ENCODE assay signal across 32 cellular contexts in genomic region chr5:120808135-120808534, GRCh38.
DNase-seq lines count a peak whose midpoint lies in the region; ATAC-seq and TF ChIP-seq lines count a peak whose summit lies in the region.
"Had no signal": no experiment of that assay in that cellular context is flagged by ENCODE, and none has a peak within 500 bp of the region (broad histone marks: within the 10 kb centered on the region; RNA-seq: fewer than 3 reads in every experiment).

No MANE protein-coding gene starts in this region.

- no peak overlapping the region for H2BK15ac ChIP-seq in IMR-90 (ENCODE audit: low read depth, low read length)

- intact Hi-C loops in A673 (cut with micrococcal nuclease; ENCODE audit: unreplicated experiment) = loop anchor here (5.0 to 10.0 kb wide), 2 partner anchors 1067 to 1139 kb away; no protein-coding TSS in a partner anchor
- intact Hi-C loops in IMR-90 (cut with micrococcal nuclease) = loop anchor here (5.0 to 10.0 kb wide), 4 partner anchors 123 to 1336 kb away; no protein-coding TSS in a partner anchor
- intact Hi-C loops in left lung (cut with DNase I) = no loop called here

- in situ Hi-C loops in IMR-90 (cut with MboI; ENCODE audit: low sequenced_read_pairs) = loop anchor here (10.0 kb wide), 1 partner anchor 343 kb away; the partner anchor contains the start of gene PRR16

- H2BK5ac ChIP-seq in IMR-90 (ENCODE audit: low read depth, low read length, poor library complexity, severe bottlenecking) = no peak overlapping the region

- no peak overlapping the region for H3K4me3 ChIP-seq in A673 (ENCODE audit: low read depth, low read length, poor library complexity, severe bottlenecking)
- no peak overlapping the region for H3K4me3 ChIP-seq in IMR-90 (ENCODE audit: insufficient read depth, low read depth, low read length)
- no peak overlapping the region for H3K4me3 ChIP-seq in cardiac fibroblast (replicated peaks in 1 of 2; ENCODE audit: low read depth in 2 of 2, low read length in 2 of 2)
- no peak overlapping the region for H3K4me3 ChIP-seq in left lung
- H3K4me3 ChIP-seq: heart left ventricle, pancreas, right atrium auricular region, testis had no signal

- H3K4me1 Mint-ChIP-seq in activated naive CD8-positive, alpha-beta T cell treated with anti-CD3 and anti-CD28 coated beads, Interleukin-2, amount 50 U/mL, for 24 hours = no peaks in the 10 kb centered on the region
- H3K4me1 Mint-ChIP-seq: activated naive CD4-positive, alpha-beta T cell treated with anti-CD3 and anti-CD28 coated beads, Interleukin-2, amount 50 U/mL, for 24 hours; CD4-positive, CD25-positive, alpha-beta regulatory T cell; neural crest cell had no signal

- H3K4me2 ChIP-seq in IMR-90 (ENCODE audit: low read depth, low read length) = no peak overlapping the region

- TF ChIP-seq CTCF in A673 (conservative IDR thresholded peaks at IDR 0.05; ENCODE audit: low read depth, low read length) (no peak), IMR-90 (conservative IDR thresholded peaks at IDR 0.05; ENCODE audit: low read depth, low read length) (no peak), cardiac fibroblast (IDR thresholded peaks at IDR 0.05; ENCODE audit: low read depth, low read length) (no peak), left lung (IDR thresholded peaks at IDR 0.05) (no peak)

- POLR2A ChIA-PET in A673 (lab: Charles Lee; ENCODE audit: low non-redundant PET) = no interaction called here
- POLR2A ChIA-PET in IMR-90 (lab: Charles Lee; ENCODE audit: unreplicated experiment) = no interaction called here

- ATAC-seq in IMR-90 (ENCODE audit: low read depth) (peak; percentile 61), left lung (peak; percentile 62), GM19455 (IDR thresholded peaks at IDR 0.05; ENCODE audit: unreplicated experiment) (no peak)
- no peak for ATAC-seq in activated naive CD8-positive, alpha-beta T cell treated with anti-CD3 and anti-CD28 coated beads, Interleukin-2, amount 50 U/mL, for 24 hours
- ATAC-seq: heart left ventricle; Panc1; pancreas; stimulated activated naive CD8-positive, alpha-beta T cell treated with anti-CD3 and anti-CD28 coated beads, Interleukin-15, Interleukin-2, amounts not matched to agents 100 U/mL and 50 U/mL, for 24 hours had no signal

- no peaks in the 10 kb centered on the region for H3K4me1 ChIP-seq in A673 (ENCODE audit: insufficient read depth, low read length, poor library complexity, severe bottlenecking)
- H3K4me1 ChIP-seq in IMR-90 (ENCODE audit: control insufficient read depth, insufficient read depth, low read length) = peaks cover 2% of the 10 kb centered on the region; the same call in 1 of the 2 replicates
- no peaks in the 10 kb centered on the region for H3K4me1 ChIP-seq in left lung
- H3K4me1 ChIP-seq: pancreas, right atrium auricular region, testis had no signal

- H4K20me1 ChIP-seq in IMR-90 (ENCODE audit: insufficient read depth, low read length) = no peaks in the 10 kb centered on the region

- no peaks in the 10 kb centered on the region for H3K27me3 Mint-ChIP-seq in activated naive CD8-positive, alpha-beta T cell treated with anti-CD3 and anti-CD28 coated beads, Interleukin-2, amount 50 U/mL, for 24 hours
- H3K27me3 Mint-ChIP-seq: activated CD4-positive, alpha-beta memory T cell treated with anti-CD3 and anti-CD28 coated beads for 36 hours; activated naive CD4-positive, alpha-beta T cell treated with anti-CD3 and anti-CD28 coated beads, Interleukin-2, amount 50 U/mL, for 24 hours; CD4-positive, CD25-positive, alpha-beta regulatory T cell had no signal

- peak overlapping the region; percentile 62; the same call in 1 of the 2 replicates for H4K91ac ChIP-seq in IMR-90 (ENCODE audit: insufficient read depth, low read depth, low read length)

- no peak overlapping the region for H3K27ac Mint-ChIP-seq in activated naive CD8-positive, alpha-beta T cell treated with anti-CD3 and anti-CD28 coated beads, Interleukin-2, amount 50 U/mL, for 24 hours
- H3K27ac Mint-ChIP-seq: activated CD4-positive, alpha-beta memory T cell treated with anti-CD3 and anti-CD28 coated beads for 36 hours; activated naive CD4-positive, alpha-beta T cell treated with anti-CD3 and anti-CD28 coated beads, Interleukin-2, amount 50 U/mL, for 24 hours; CD4-positive, CD25-positive, alpha-beta regulatory T cell; endodermal cell had no signal

- H3K14ac ChIP-seq in IMR-90 (replicated peaks; ENCODE audit: low read depth, low read length) = no peak overlapping the region

- no peaks in the 10 kb centered on the region for H3K36me3 ChIP-seq in A673 (ENCODE audit: insufficient read depth, low read length, poor library complexity, severe bottlenecking)
- H3K36me3 ChIP-seq in IMR-90 (ENCODE audit: control insufficient read depth, insufficient read depth, low read length) = no peaks in the 10 kb centered on the region
- no peaks in the 10 kb centered on the region for H3K36me3 ChIP-seq in left lung
- H3K36me3 ChIP-seq: heart left ventricle, pancreas, right atrium auricular region had no signal

- H3K18ac ChIP-seq in IMR-90 (ENCODE audit: low read depth, low read length) = no peak overlapping the region

- dilution Hi-C loops in IMR-90 (cut with HindIII; ENCODE audit: low sequenced_read_pairs, unreplicated experiment) = no loop called here

- BruUV-seq in A673 (replicated peaks; lab: Mats Ljungman, UMichigan) (no TSS peak), IMR-90 (replicated peaks; lab: Mats Ljungman, UMichigan) (no TSS peak)

- H3K9me3 Mint-ChIP-seq in activated naive CD8-positive, alpha-beta T cell treated with anti-CD3 and anti-CD28 coated beads, Interleukin-2, amount 50 U/mL, for 24 hours = peaks cover 11% of the 10 kb centered on the region
- H3K9me3 Mint-ChIP-seq: activated naive CD4-positive, alpha-beta T cell treated with anti-CD3 and anti-CD28 coated beads, Interleukin-2, amount 50 U/mL, for 24 hours; endodermal cell; neural crest cell had no signal

- DNase-seq in A673 (ENCODE audit: low spot score) = peak; percentile 0
- DNase-seq in IMR-90 = peak; percentile 39
- DNase-seq in cardiac fibroblast (ENCODE audit: low read depth in 2 of 2) = peak; percentile 3 to 28
- DNase-seq in left lung = no peak
- no peak for DNase-seq in NAMALWA (ENCODE audit: low spot score)
- no peak for DNase-seq in activated naive CD8-positive, alpha-beta T cell treated with anti-CD3 and anti-CD28 coated beads, Interleukin-2, amount 50 U/mL, for 24 hours
- no peak for DNase-seq in iPS-NIHi11 (ENCODE audit: low spot score)
- DNase-seq: 8988T; activated CD4-positive, alpha-beta memory T cell treated with anti-CD3 and anti-CD28 coated beads for 36 hours; activated CD4-positive, alpha-beta T cell treated with anti-CD3 and anti-CD28 coated beads for 1 hour; activated CD8-positive, alpha-beta memory T cell treated with anti-CD3 and anti-CD28 coated beads, Interleukin-2, amount 50 U/mL, for 4 hours; anterior cingulate cortex; CD4-positive, CD25-positive, alpha-beta regulatory T cell; cortex of kidney; DMS79 treated with DMSO at 0.1 percent for 48 hours; endodermal cell; heart left ventricle; MV-4-11; NCI-H1436 treated with DMSO at 0.1 percent for 48 hours; NCI-H2081 treated with DMSO at 0.1 percent for 48 hours; NCI-H2227 treated with DMSO at 0.1 percent for 48 hours; pancreas; Right ventricle myocardium superior; stimulated activated CD4-positive, alpha-beta T cell treated with anti-CD3 and anti-CD28 coated beads, Interleukin-1b, Interleukin-23, amount 100 ng/mL, for 48 hours; stimulated activated naive CD8-positive, alpha-beta T cell treated with anti-CD3 and anti-CD28 coated beads, Interleukin-15, Interleukin-2, amounts not matched to agents 100 U/mL and 50 U/mL, for 24 hours; testis had no signal

- H2BK120ac ChIP-seq in IMR-90 (ENCODE audit: low read depth, low read length) = no peak overlapping the region; the same call in 1 of the 2 replicates

- H3K9me1 ChIP-seq in IMR-90 (ENCODE audit: insufficient read depth, low read length) = no peaks in the 10 kb centered on the region

- H4K5ac ChIP-seq in IMR-90 (ENCODE audit: low read depth, low read length) = no peak overlapping the region

- H3K36me3 Mint-ChIP-seq in activated naive CD8-positive, alpha-beta T cell treated with anti-CD3 and anti-CD28 coated beads, Interleukin-2, amount 50 U/mL, for 24 hours (ENCODE audit: low read depth) = no peaks in the 10 kb centered on the region
- H3K36me3 Mint-ChIP-seq: activated CD4-positive, alpha-beta memory T cell treated with anti-CD3 and anti-CD28 coated beads for 36 hours; activated naive CD4-positive, alpha-beta T cell treated with anti-CD3 and anti-CD28 coated beads, Interleukin-2, amount 50 U/mL, for 24 hours; CD4-positive, CD25-positive, alpha-beta regulatory T cell had no signal

- CTCF ChIA-PET in A673 (lab: Charles Lee) (no interaction called here), IMR-90 (lab: Yijun Ruan, JAX) (no interaction called here)

- TF ChIP-seq RAD21 in IMR-90 (IDR thresholded peaks at IDR 0.05; ENCODE audit: low read length) = no peak

- H2AFZ ChIP-seq in IMR-90 (replicated peaks; ENCODE audit: low read length, poor library complexity) = no peak overlapping the region

- H3K79me1 ChIP-seq in IMR-90 (ENCODE audit: low read depth in 1 of 2, low read length in 2 of 2) = no peaks in the 10 kb centered on the region

- no peak for TF ChIP-seq POLR2A in IMR-90 (IDR thresholded peaks at IDR 0.05; ENCODE audit: low read depth, low read length)

- no peak overlapping the region for H3K23ac ChIP-seq in IMR-90 (ENCODE audit: low read depth, low read length)

- no peak overlapping the region for H2AK5ac ChIP-seq in IMR-90 (ENCODE audit: low read depth, low read length)

- no peak overlapping the region for H3K27ac ChIP-seq in A673 (ENCODE audit: low read depth, low read length, poor library complexity, severe bottlenecking)
- H3K27ac ChIP-seq in IMR-90 (ENCODE audit: insufficient read depth, low read length) = no peak overlapping the region
- no peak overlapping the region for H3K27ac ChIP-seq in left lung
- H3K27ac ChIP-seq: heart left ventricle, HL-60, pancreas, right atrium auricular region, testis had no signal

- H2AK9ac ChIP-seq in IMR-90 (replicated peaks; ENCODE audit: low read depth, low read length, poor library complexity) = no peak overlapping the region

- H3K4ac ChIP-seq in IMR-90 (ENCODE audit: low read depth, low read length) = 0 out of 2 replicates have a peak overlapping the region, but pooled peaks have one; percentile 13

- peak overlapping the region; percentile 4; the same call in 1 of the 2 replicates for H2BK20ac ChIP-seq in IMR-90 (ENCODE audit: low read depth, low read length)

- no peak overlapping the region for H3K4me3 Mint-ChIP-seq in activated naive CD8-positive, alpha-beta T cell treated with anti-CD3 and anti-CD28 coated beads, Interleukin-2, amount 50 U/mL, for 24 hours
- H3K4me3 Mint-ChIP-seq: activated CD4-positive, alpha-beta memory T cell treated with anti-CD3 and anti-CD28 coated beads for 36 hours; activated naive CD4-positive, alpha-beta T cell treated with anti-CD3 and anti-CD28 coated beads, Interleukin-2, amount 50 U/mL, for 24 hours; CD4-positive, CD25-positive, alpha-beta regulatory T cell; endodermal cell; neural crest cell had no signal

- no peak overlapping the region for H3K56ac ChIP-seq in IMR-90 (ENCODE audit: extremely low read depth, insufficient read depth, low read length)

- H3K27me3 ChIP-seq in A673 (replicated peaks; ENCODE audit: insufficient read depth, low read depth, low read length, poor library complexity) (no peaks in the 10 kb centered on the region), IMR-90 (ENCODE audit: control insufficient read depth, insufficient read depth, low read length) (no peaks in the 10 kb centered on the region), left lung (no peaks in the 10 kb centered on the region)
- H3K27me3 ChIP-seq: heart left ventricle, pancreas, right atrium auricular region, testis had no signal

- peak overlapping the region in 1 of 2 experiments; percentile 47; a peak in 1 of 4 replicates for H4K8ac ChIP-seq in IMR-90 (ENCODE audit: low read depth in 2 of 2, low read length in 2 of 2)

- no peaks in the 10 kb centered on the region for H3K9me3 ChIP-seq in A673 (ENCODE audit: low read depth, low read length, poor library complexity, severe bottlenecking)
- 0 out of 2 replicates have a peak, but pooled peaks cover 2% of the 10 kb centered on the region for H3K9me3 ChIP-seq in IMR-90 (ENCODE audit: control insufficient read depth, insufficient read depth, low read length)
- H3K9me3 ChIP-seq in left lung = no peaks in the 10 kb centered on the region
- H3K9me3 ChIP-seq: pancreas, right atrium auricular region, testis had no signal

- no peak overlapping the region for H3K9ac ChIP-seq in IMR-90 (ENCODE audit: low read depth, low read length)

Comparison
In these comparisons a context has a peak if more than half of its experiments do, and no peak if none do; other contexts are left out.
1. DNase-seq: peak in A673 (single experiment), IMR-90 (single experiment) and cardiac fibroblast (2 of 2); none in left lung (0 of 2), NAMALWA (single experiment), activated naive CD8-positive, alpha-beta T cell treated with anti-CD3 and anti-CD28 coated beads, Interleukin-2, amount 50 U/mL, for 24 hours (single experiment) and iPS-NIHi11 (single experiment).
2. ATAC-seq: peak in IMR-90 (single experiment) and left lung (single experiment); none in activated naive CD8-positive, alpha-beta T cell treated with anti-CD3 and anti-CD28 coated beads, Interleukin-2, amount 50 U/mL, for 24 hours (single experiment) and GM19455 (single experiment).
3. intact Hi-C loops: an anchor here in A673 (5.0 to 10.0 kb wide) and IMR-90 (5.0 to 10.0 kb wide); none called in left lung.